In genomic region chr2:152034257-152034801, GRCh38 we compare ENCODE assay signal across 18 cellular contexts.
"Had no signal": no experiment of that assay in that cellular context is flagged by ENCODE, and none has a peak within 500 bp of the region (broad histone marks: within the 10 kb centered on the region; RNA-seq: fewer than 3 reads in every experiment).

No MANE protein-coding gene starts in this region.

- H3K27ac ChIP-seq: cardiac muscle cell, left ventricle myocardium inferior, tibial nerve had no signal

- H3K36me3 Mint-ChIP-seq: activated CD8-positive, alpha-beta memory T cell treated with anti-CD3 and anti-CD28 coated beads, Interleukin-2, amount 10 ng/mL, durations not matched to agents 7 days and 5 days; activated naive CD8-positive, alpha-beta T cell treated with anti-CD3 and anti-CD28 coated beads for 36 hours had no signal

- H3K4me1 Mint-ChIP-seq: activated B cell treated with CpG ODN at 0.5 μM for 24 hours; activated CD4-positive, alpha-beta memory T cell treated with anti-CD3 and anti-CD28 coated beads, Interleukin-2, amount 10 ng/mL, durations not matched to agents 7 days and 5 days; activated CD8-positive, alpha-beta memory T cell treated with anti-CD3 and anti-CD28 coated beads, Interleukin-2, amount 10 ng/mL, durations not matched to agents 7 days and 5 days; activated naive CD8-positive, alpha-beta T cell treated with anti-CD3 and anti-CD28 coated beads for 36 hours had no signal

- H3K27me3 ChIP-seq: cardiac muscle cell, tibial nerve had no signal

- H3K27ac Mint-ChIP-seq: activated B cell treated with CpG ODN at 0.5 μM for 24 hours; activated CD4-positive, alpha-beta memory T cell treated with anti-CD3 and anti-CD28 coated beads, Interleukin-2, amount 10 ng/mL, durations not matched to agents 7 days and 5 days; activated CD8-positive, alpha-beta memory T cell treated with anti-CD3 and anti-CD28 coated beads, Interleukin-2, amount 10 ng/mL, durations not matched to agents 7 days and 5 days; activated naive CD8-positive, alpha-beta T cell treated with anti-CD3 and anti-CD28 coated beads for 36 hours; progenitor cell of endocrine pancreas; T-helper 2 cell treated with Interferon-gamma antibody and Interleukin-4, amounts not matched to agents 5 μg/mL and 100 μg/mL, for 36 hours had no signal

- ATAC-seq: activated CD8-positive, alpha-beta memory T cell treated with anti-CD3 and anti-CD28 coated beads, Interleukin-2, amount 10 ng/mL, durations not matched to agents 7 days and 5 days; right cardiac atrium; stimulated activated naive CD8-positive, alpha-beta T cell treated with anti-CD3 and anti-CD28 coated beads, Interleukin-15, Interleukin-2, amounts not matched to agents 100 U/mL and 50 U/mL, for 24 hours had no signal

- H3K9me3 ChIP-seq: left ventricle myocardium inferior, tibial nerve had no signal

- H3K4me3 Mint-ChIP-seq: activated B cell treated with CpG ODN at 0.5 μM for 24 hours; activated CD4-positive, alpha-beta memory T cell treated with anti-CD3 and anti-CD28 coated beads, Interleukin-2, amount 10 ng/mL, durations not matched to agents 7 days and 5 days; activated CD8-positive, alpha-beta memory T cell treated with anti-CD3 and anti-CD28 coated beads, Interleukin-2, amount 10 ng/mL, durations not matched to agents 7 days and 5 days; activated naive CD8-positive, alpha-beta T cell treated with anti-CD3 and anti-CD28 coated beads for 36 hours; T-helper 2 cell treated with Interferon-gamma antibody and Interleukin-4, amounts not matched to agents 5 μg/mL and 100 μg/mL, for 36 hours had no signal

- H3K4me3 ChIP-seq: cardiac muscle cell, left ventricle myocardium inferior, tibial nerve had no signal

- H3K36me3 ChIP-seq: cardiac muscle cell, left ventricle myocardium inferior, tibial nerve had no signal

- H3K9me3 Mint-ChIP-seq: activated B cell treated with CpG ODN at 0.5 μM for 24 hours; activated CD4-positive, alpha-beta memory T cell treated with anti-CD3 and anti-CD28 coated beads, Interleukin-2, amount 10 ng/mL, durations not matched to agents 7 days and 5 days; activated naive CD8-positive, alpha-beta T cell treated with anti-CD3 and anti-CD28 coated beads for 36 hours; T-helper 2 cell treated with Interferon-gamma antibody and Interleukin-4, amounts not matched to agents 5 μg/mL and 100 μg/mL, for 36 hours had no signal

- DNase-seq: activated B cell treated with CpG ODN at 0.5 μM for 24 hours; activated CD4-positive, alpha-beta memory T cell treated with anti-CD3 and anti-CD28 coated beads, Interleukin-2, amount 10 ng/mL, durations not matched to agents 7 days and 5 days; activated CD4-positive, alpha-beta T cell treated with anti-CD3 and anti-CD28 coated beads for 48 hours; activated CD8-positive, alpha-beta memory T cell treated with anti-CD3 and anti-CD28 coated beads, Interleukin-2, amount 10 ng/mL, durations not matched to agents 7 days and 5 days; activated naive CD4-positive, alpha-beta T cell; activated naive CD8-positive, alpha-beta T cell treated with anti-CD3 and anti-CD28 coated beads for 36 hours; amniotic stem cell; dermis blood vessel endothelial cell; effector memory CD4-positive, alpha-beta T cell; kidney glomerular epithelial cell; left ventricle myocardium inferior; mammary epithelial cell; right cardiac atrium; stimulated activated naive CD8-positive, alpha-beta T cell treated with anti-CD3 and anti-CD28 coated beads, Interleukin-15, Interleukin-2, amounts not matched to agents 100 U/mL and 50 U/mL, for 24 hours had no signal

- H3K27me3 Mint-ChIP-seq: activated B cell treated with CpG ODN at 0.5 μM for 24 hours had no signal
